In the genomic region with DNA sequence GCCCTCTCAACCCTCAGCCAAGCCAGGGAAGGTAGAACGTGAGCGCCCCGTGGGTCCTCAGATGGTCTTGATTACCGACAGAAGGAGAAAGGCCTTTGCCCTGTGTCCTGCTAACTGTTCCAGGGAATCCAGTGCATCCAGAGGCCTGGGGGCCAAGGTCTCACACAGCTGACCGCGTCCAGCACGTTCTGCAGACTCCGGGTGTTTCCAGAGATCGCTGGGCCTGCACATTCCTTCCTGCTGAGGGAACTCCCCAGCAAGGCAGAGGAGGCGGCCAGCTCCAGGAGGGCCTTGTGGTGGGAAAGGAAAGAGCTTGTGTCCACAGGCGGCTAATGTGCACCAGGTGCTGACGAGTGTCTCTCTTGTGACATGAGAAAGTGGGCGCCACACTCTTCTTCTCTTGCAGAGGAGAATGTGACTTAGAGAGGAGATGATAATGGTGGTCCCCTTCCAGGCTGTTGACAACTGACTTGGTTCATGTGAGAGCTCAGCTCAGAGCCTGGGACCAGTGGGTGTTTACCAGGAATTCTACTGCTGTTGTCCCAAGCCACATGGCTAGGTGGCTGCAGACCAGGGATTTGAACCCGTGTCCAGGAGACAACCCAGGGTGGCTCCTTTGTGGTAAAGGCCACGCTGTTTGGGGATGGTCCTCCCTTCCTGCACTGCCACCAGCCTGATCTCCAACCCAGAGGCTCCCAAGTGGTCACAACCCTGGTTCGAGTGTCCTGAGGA, we compare ENCODE assay signal across 1 cellular context.
TF ChIP-seq lines count a peak whose summit lies in the region.

No MANE protein-coding gene starts in this region.

TF ChIP-seq in HepG2, 621 proteins besides CTCF, POLR2A, EP300 and RAD21 (continued from another document and continues in another):
- TF ChIP-seq ZNF138 (CRISPR knock-in tag; IDR thresholded peaks at IDR 0.05; ENCODE audit: low read depth) (no peak), TOPORS (CRISPR knock-in tag; IDR thresholded peaks at IDR 0.05) (peak; percentile 89), ZNF878 (CRISPR knock-in tag; IDR thresholded peaks at IDR 0.05) (peak; percentile 55; the same call in 1 of the 2 replicates), GATAD2A (CRISPR knock-in tag; IDR thresholded peaks at IDR 0.05) (peak; percentile 89), ZNF644 (CRISPR knock-in tag; IDR thresholded peaks at IDR 0.05; ENCODE audit: low read depth) (peak; percentile 61; the same call in 1 of the 2 replicates), LCORL (IDR thresholded peaks at IDR 0.05) (no peak), LCORL (CRISPR knock-in tag; IDR thresholded peaks at IDR 0.05) (peak; percentile 89), BHLHE40 (IDR thresholded peaks at IDR 0.05; ENCODE audit: low read length) (peak; percentile 92), KMT2A (CRISPR knock-in tag; IDR thresholded peaks at IDR 0.05) (peak; percentile 80), SCMH1 (CRISPR knock-in tag; IDR thresholded peaks at IDR 0.05; ENCODE audit: borderline replicate concordance) (no peak), PHF8 (CRISPR knock-in tag; IDR thresholded peaks at IDR 0.05) (peak; percentile 56), ZFP36L2 (CRISPR knock-in tag; IDR thresholded peaks at IDR 0.05) (0 out of 2 replicates have a peak, but pooled peaks have one; percentile 72), TGIF2 (CRISPR knock-in tag; IDR thresholded peaks at IDR 0.05) (0 out of 2 replicates have a peak, but pooled peaks have one; percentile 33), ZFP82 (CRISPR knock-in tag; IDR thresholded peaks at IDR 0.05; ENCODE audit: borderline replicate concordance) (peak; percentile 52; the same call in 1 of the 2 replicates), MIER3 (CRISPR knock-in tag; IDR thresholded peaks at IDR 0.05; ENCODE audit: borderline replicate concordance) (peak; percentile 85; the same call in 1 of the 2 replicates), ZFP90 (CRISPR knock-in tag; IDR thresholded peaks at IDR 0.05; ENCODE audit: borderline replicate concordance) (no peak), ZNF17 (CRISPR knock-in tag; IDR thresholded peaks at IDR 0.05) (no peak), NR2C2 (CRISPR knock-in tag; IDR thresholded peaks at IDR 0.05; ENCODE audit: borderline replicate concordance) (0 out of 2 replicates have a peak, but pooled peaks have one; percentile 36), ZNF790 (CRISPR knock-in tag; IDR thresholded peaks at IDR 0.05; ENCODE audit: borderline replicate concordance) (0 out of 2 replicates have a peak, but pooled peaks have one; percentile 72), ZNF354B (CRISPR knock-in tag; IDR thresholded peaks at IDR 0.05) (0 out of 2 replicates have a peak, but pooled peaks have one; percentile 82), STAG1 (CRISPR knock-in tag; IDR thresholded peaks at IDR 0.05) (peak; percentile 42; the same call in 1 of the 2 replicates)
- TF ChIP-seq, protein P1, sequence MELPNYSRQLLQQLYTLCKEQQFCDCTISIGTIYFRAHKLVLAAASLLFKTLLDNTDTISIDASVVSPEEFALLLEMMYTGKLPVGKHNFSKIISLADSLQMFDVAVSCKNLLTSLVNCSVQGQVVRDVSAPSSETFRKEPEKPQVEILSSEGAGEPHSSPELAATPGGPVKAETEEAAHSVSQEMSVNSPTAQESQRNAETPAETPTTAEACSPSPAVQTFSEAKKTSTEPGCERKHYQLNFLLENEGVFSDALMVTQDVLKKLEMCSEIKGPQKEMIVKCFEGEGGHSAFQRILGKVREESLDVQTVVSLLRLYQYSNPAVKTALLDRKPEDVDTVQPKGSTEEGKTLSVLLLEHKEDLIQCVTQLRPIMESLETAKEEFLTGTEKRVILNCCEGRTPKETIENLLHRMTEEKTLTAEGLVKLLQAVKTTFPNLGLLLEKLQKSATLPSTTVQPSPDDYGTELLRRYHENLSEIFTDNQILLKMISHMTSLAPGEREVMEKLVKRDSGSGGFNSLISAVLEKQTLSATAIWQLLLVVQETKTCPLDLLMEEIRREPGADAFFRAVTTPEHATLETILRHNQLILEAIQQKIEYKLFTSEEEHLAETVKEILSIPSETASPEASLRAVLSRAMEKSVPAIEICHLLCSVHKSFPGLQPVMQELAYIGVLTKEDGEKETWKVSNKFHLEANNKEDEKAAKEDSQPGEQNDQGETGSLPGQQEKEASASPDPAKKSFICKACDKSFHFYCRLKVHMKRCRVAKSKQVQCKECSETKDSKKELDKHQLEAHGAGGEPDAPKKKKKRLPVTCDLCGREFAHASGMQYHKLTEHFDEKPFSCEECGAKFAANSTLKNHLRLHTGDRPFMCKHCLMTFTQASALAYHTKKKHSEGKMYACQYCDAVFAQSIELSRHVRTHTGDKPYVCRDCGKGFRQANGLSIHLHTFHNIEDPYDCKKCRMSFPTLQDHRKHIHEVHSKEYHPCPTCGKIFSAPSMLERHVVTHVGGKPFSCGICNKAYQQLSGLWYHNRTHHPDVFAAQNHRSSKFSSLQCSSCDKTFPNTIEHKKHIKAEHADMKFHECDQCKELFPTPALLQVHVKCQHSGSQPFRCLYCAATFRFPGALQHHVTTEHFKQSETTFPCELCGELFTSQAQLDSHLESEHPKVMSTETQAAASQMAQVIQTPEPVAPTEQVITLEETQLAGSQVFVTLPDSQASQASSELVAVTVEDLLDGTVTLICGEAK (IDR thresholded peaks at IDR 0.05), result no peak
- TF ChIP-seq, protein P1 (CRISPR knock-in tag; IDR thresholded peaks at IDR 0.05), result peak; percentile 84
- TF ChIP-seq, protein P2, sequence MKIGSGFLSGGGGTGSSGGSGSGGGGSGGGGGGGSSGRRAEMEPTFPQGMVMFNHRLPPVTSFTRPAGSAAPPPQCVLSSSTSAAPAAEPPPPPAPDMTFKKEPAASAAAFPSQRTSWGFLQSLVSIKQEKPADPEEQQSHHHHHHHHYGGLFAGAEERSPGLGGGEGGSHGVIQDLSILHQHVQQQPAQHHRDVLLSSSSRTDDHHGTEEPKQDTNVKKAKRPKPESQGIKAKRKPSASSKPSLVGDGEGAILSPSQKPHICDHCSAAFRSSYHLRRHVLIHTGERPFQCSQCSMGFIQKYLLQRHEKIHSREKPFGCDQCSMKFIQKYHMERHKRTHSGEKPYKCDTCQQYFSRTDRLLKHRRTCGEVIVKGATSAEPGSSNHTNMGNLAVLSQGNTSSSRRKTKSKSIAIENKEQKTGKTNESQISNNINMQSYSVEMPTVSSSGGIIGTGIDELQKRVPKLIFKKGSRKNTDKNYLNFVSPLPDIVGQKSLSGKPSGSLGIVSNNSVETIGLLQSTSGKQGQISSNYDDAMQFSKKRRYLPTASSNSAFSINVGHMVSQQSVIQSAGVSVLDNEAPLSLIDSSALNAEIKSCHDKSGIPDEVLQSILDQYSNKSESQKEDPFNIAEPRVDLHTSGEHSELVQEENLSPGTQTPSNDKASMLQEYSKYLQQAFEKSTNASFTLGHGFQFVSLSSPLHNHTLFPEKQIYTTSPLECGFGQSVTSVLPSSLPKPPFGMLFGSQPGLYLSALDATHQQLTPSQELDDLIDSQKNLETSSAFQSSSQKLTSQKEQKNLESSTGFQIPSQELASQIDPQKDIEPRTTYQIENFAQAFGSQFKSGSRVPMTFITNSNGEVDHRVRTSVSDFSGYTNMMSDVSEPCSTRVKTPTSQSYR (CRISPR knock-in tag; IDR thresholded peaks at IDR 0.05; ENCODE audit: borderline replicate concordance), result peak; percentile 39; the same call in 1 of the 2 replicates
- TF ChIP-seq, protein P3, sequence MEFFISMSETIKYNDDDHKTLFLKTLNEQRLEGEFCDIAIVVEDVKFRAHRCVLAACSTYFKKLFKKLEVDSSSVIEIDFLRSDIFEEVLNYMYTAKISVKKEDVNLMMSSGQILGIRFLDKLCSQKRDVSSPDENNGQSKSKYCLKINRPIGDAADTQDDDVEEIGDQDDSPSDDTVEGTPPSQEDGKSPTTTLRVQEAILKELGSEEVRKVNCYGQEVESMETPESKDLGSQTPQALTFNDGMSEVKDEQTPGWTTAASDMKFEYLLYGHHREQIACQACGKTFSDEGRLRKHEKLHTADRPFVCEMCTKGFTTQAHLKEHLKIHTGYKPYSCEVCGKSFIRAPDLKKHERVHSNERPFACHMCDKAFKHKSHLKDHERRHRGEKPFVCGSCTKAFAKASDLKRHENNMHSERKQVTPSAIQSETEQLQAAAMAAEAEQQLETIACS (CRISPR knock-in tag; IDR thresholded peaks at IDR 0.05), result no peak
- TF ChIP-seq, protein P4, sequence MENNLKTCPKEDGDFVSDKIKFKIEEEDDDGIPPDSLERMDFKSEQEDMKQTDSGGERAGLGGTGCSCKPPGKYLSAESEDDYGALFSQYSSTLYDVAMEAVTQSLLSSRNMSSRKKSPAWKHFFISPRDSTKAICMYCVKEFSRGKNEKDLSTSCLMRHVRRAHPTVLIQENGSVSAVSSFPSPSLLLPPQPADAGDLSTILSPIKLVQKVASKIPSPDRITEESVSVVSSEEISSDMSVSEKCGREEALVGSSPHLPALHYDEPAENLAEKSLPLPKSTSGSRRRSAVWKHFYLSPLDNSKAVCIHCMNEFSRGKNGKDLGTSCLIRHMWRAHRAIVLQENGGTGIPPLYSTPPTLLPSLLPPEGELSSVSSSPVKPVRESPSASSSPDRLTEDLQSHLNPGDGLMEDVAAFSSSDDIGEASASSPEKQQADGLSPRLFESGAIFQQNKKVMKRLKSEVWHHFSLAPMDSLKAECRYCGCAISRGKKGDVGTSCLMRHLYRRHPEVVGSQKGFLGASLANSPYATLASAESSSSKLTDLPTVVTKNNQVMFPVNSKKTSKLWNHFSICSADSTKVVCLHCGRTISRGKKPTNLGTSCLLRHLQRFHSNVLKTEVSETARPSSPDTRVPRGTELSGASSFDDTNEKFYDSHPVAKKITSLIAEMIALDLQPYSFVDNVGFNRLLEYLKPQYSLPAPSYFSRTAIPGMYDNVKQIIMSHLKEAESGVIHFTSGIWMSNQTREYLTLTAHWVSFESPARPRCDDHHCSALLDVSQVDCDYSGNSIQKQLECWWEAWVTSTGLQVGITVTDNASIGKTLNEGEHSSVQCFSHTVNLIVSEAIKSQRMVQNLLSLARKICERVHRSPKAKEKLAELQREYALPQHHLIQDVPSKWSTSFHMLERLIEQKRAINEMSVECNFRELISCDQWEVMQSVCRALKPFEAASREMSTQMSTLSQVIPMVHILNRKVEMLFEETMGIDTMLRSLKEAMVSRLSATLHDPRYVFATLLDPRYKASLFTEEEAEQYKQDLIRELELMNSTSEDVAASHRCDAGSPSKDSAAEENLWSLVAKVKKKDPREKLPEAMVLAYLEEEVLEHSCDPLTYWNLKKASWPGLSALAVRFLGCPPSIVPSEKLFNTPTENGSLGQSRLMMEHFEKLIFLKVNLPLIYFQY (CRISPR knock-in tag; IDR thresholded peaks at IDR 0.05; ENCODE audit: borderline replicate concordance), result peak; percentile 54; the same call in 1 of the 2 replicates
- TF ChIP-seq, protein P5, sequence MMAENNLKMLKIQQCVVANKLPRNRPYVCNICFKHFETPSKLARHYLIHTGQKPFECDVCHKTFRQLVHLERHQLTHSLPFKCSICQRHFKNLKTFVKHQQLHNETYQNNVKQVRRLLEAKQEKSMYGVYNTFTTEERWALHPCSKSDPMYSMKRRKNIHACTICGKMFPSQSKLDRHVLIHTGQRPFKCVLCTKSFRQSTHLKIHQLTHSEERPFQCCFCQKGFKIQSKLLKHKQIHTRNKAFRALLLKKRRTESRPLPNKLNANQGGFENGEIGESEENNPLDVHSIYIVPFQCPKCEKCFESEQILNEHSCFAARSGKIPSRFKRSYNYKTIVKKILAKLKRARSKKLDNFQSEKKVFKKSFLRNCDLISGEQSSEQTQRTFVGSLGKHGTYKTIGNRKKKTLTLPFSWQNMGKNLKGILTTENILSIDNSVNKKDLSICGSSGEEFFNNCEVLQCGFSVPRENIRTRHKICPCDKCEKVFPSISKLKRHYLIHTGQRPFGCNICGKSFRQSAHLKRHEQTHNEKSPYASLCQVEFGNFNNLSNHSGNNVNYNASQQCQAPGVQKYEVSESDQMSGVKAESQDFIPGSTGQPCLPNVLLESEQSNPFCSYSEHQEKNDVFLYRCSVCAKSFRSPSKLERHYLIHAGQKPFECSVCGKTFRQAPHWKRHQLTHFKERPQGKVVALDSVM (CRISPR knock-in tag; IDR thresholded peaks at IDR 0.05), result peak; percentile 42; the same call in 1 of the 2 replicates
- TF ChIP-seq, protein P6, sequence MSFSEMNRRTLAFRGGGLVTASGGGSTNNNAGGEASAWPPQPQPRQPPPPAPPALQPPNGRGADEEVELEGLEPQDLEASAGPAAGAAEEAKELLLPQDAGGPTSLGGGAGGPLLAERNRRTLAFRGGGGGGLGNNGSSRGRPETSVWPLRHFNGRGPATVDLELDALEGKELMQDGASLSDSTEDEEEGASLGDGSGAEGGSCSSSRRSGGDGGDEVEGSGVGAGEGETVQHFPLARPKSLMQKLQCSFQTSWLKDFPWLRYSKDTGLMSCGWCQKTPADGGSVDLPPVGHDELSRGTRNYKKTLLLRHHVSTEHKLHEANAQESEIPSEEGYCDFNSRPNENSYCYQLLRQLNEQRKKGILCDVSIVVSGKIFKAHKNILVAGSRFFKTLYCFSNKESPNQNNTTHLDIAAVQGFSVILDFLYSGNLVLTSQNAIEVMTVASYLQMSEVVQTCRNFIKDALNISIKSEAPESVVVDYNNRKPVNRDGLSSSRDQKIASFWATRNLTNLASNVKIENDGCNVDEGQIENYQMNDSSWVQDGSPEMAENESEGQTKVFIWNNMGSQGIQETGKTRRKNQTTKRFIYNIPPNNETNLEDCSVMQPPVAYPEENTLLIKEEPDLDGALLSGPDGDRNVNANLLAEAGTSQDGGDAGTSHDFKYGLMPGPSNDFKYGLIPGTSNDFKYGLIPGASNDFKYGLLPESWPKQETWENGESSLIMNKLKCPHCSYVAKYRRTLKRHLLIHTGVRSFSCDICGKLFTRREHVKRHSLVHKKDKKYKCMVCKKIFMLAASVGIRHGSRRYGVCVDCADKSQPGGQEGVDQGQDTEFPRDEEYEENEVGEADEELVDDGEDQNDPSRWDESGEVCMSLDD (CRISPR knock-in tag; IDR thresholded peaks at IDR 0.05; ENCODE audit: borderline replicate concordance), result no peak
